Comparison of ENCODE assay signal across 8 cellular contexts in genomic region chr5:103259705-103260355, GRCh38. TPM values are rescaled to one million over a fixed set of nuclear protein-coding genes. Genes with fewer than 3 reads are reported as not detected.
DNase-seq lines count a peak whose midpoint lies in the region; ATAC-seq, FAIRE-seq and TF ChIP-seq lines count a peak whose summit lies in the region.

No MANE protein-coding gene starts in this region.

- intact Hi-C loops in endothelial cell of umbilical vein (cut with micrococcal nuclease) (loop anchor here (2.0 to 5.0 kb wide), 4 partner anchors 27 to 302 kb away; partner anchors contain the start of gene NUDT12), aorta (cut with DNase I) (loop anchor here in 1 of 2 donors (5.0 kb wide), 1 partner anchor 192 kb away; no protein-coding TSS in a partner anchor)

- no peaks in the 10 kb centered on the region for H3K36me3 Mint-ChIP-seq in T-cell

- H3K27me3 Mint-ChIP-seq in T-cell, result peaks cover 5 to 7% of the 10 kb centered on the region in 2 donors

- whole genome bisulfite sequencing in aorta, 2 donors, result 1 to 3% methylated on average over 19 to 20 of the region's 20 CpGs

- TSS peak; percentile 14 for BruUV-seq in endothelial cell of umbilical vein (replicated peaks; lab: Mats Ljungman, UMichigan)

- H3K9ac ChIP-seq in endothelial cell of umbilical vein (replicated peaks; ENCODE audit: extremely low read depth, insufficient read depth, low read length) (peak overlapping the region; percentile 80), mucosa of stomach (ENCODE audit: low read length) (peak overlapping the region; percentile 65)

- peak overlapping the region; percentile 82 to 86 (median 83) for H3K4me3 Mint-ChIP-seq in T-cell

- no peaks in the 10 kb centered on the region for H3K36me3 ChIP-seq in HEK293 (ENCODE audit: control insufficient read depth in 2 of 2, insufficient read depth in 1 of 2, low read length in 2 of 2)
- no peaks in the 10 kb centered on the region for H3K36me3 ChIP-seq in endothelial cell of umbilical vein (ENCODE audit: control insufficient read depth in 2 of 2, extremely low read depth in 1 of 2, insufficient read depth in 2 of 2, low read length in 2 of 2)
- H3K36me3 ChIP-seq in mucosa of stomach (ENCODE audit: control insufficient read depth, insufficient read depth, low read length), result no peaks in the 10 kb centered on the region
- H3K36me3 ChIP-seq in aorta (ENCODE audit: control insufficient read depth in 1 of 2, insufficient read depth in 2 of 2, low read length in 1 of 2), result no peaks in the 10 kb centered on the region

- no peaks in the 10 kb centered on the region for H3K9me1 ChIP-seq in endothelial cell of umbilical vein (replicated peaks; ENCODE audit: control insufficient read depth, extremely low read depth, insufficient read depth, low read length)

- TF ChIP-seq CTCF in HEK293 (tag by site-specific recombination; IDR thresholded peaks at IDR 0.05) (peak; percentile 40; the same call in 1 of the 2 replicates), endothelial cell of umbilical vein (IDR thresholded peaks at IDR 0.05; ENCODE audit: extremely low read depth in 1 of 2, insufficient read depth in 1 of 2, low read depth in 1 of 2, low read length in 2 of 2) (no peak)

- H3K9me3 ChIP-seq in HEK293 (ENCODE audit: control insufficient read depth, insufficient read depth, low read depth, low read length) (no peaks in the 10 kb centered on the region), endothelial cell of umbilical vein (replicated peaks; ENCODE audit: control insufficient read depth, insufficient read depth, low read length) (no peaks in the 10 kb centered on the region), mucosa of stomach (ENCODE audit: control insufficient read depth, low read length) (no peaks in the 10 kb centered on the region), aorta (ENCODE audit: control insufficient read depth, low read length) (no peaks in the 10 kb centered on the region)

- TF ChIP-seq POLR2A in endothelial cell of umbilical vein (IDR thresholded peaks at IDR 0.05; ENCODE audit: low read depth, low read length), result no peak

- no peak for FAIRE-seq in endothelial cell of umbilical vein (lab: Jason Lieb, UNC)

- H3K27ac Mint-ChIP-seq in T-cell, result peak overlapping the region in 1 of 2 donors; percentile 39

- CTCF ChIA-PET in HEK293 (lab: Yijun Ruan, JAX), result interaction anchor here (1.0 kb wide), 1 partner anchor 254 kb away, joined by 3 read pairs; no protein-coding TSS in a partner anchor
- CTCF ChIA-PET in T-cell (lab: Charles Lee), result interaction anchor here (0.6 to 1.8 kb wide), 4 partner anchors 13 to 36 kb away, joined by 3 to 5 read pairs (median 4); no protein-coding TSS in a partner anchor
- CTCF ChIA-PET in endothelial cell of umbilical vein (lab: Charles Lee), result interaction anchor here (1.0 to 5.0 kb wide), 7 partner anchors 27 to 216 kb away, joined by 3 to 35 read pairs (median 14); no protein-coding TSS in a partner anchor

- dilution Hi-C loops in endothelial cell of umbilical vein (cut with MboI; ENCODE audit: extremely low pct_ligation_motif_present, low sequenced_read_pairs), result no loop called here

- peak; percentile 12 for DNase-seq in COLO829 (ENCODE audit: low spot score)
- DNase-seq in T-cell, result peak in 9 of 34 experiments; percentile 0 to 24 (median 3)
- no peak for DNase-seq in endothelial cell of umbilical vein (ENCODE audit: low read depth, low spot score)
- peak in 1 of 2 donors; percentile 56 for DNase-seq in aorta

- H4K20me1 ChIP-seq in endothelial cell of umbilical vein (replicated peaks; ENCODE audit: control insufficient read depth, extremely low read depth, insufficient read depth, low read length), result no peaks in the 10 kb centered on the region

- peak overlapping the region; percentile 92 for H2AFZ ChIP-seq in endothelial cell of umbilical vein (ENCODE audit: low read depth, low read length)

- H3K4me3 ChIP-seq in HEK293 (ENCODE audit: low read depth, low read length), result peak overlapping the region; percentile 94
- H3K4me3 ChIP-seq in endothelial cell of umbilical vein (replicated peaks in 1 of 3; ENCODE audit: insufficient read depth in 1 of 3, low read depth in 1 of 3, low read length in 3 of 3), result peak overlapping the region; percentile 47 to 75 (median 69)
- H3K4me3 ChIP-seq in mucosa of stomach (ENCODE audit: low read length), result peak overlapping the region; percentile 51
- H3K4me3 ChIP-seq in aorta (ENCODE audit: low read length in 2 of 2), result peak overlapping the region; percentile 68 to 80

- H3K4me2 ChIP-seq in endothelial cell of umbilical vein (ENCODE audit: insufficient read depth, low read length), result peak overlapping the region; percentile 68

- peak overlapping the region; percentile 94 for H3K27ac ChIP-seq in HEK293 (ENCODE audit: extremely low read depth, low read depth, low read length)
- no peak overlapping the region for H3K27ac ChIP-seq in endothelial cell of umbilical vein (ENCODE audit: insufficient read depth, low read depth, low read length)
- no peak overlapping the region for H3K27ac ChIP-seq in aorta (ENCODE audit: low read depth in 1 of 2, low read length in 2 of 2)

- no peaks in the 10 kb centered on the region for H3K9me3 Mint-ChIP-seq in T-cell

- no peaks in the 10 kb centered on the region for H3K4me1 ChIP-seq in HEK293 (ENCODE audit: control insufficient read depth, insufficient read depth, low read length)
- peaks cover 8% of the 10 kb centered on the region for H3K4me1 ChIP-seq in endothelial cell of umbilical vein (ENCODE audit: control insufficient read depth, extremely low read depth, insufficient read depth, low read length)
- peaks cover 24% of the 10 kb centered on the region for H3K4me1 ChIP-seq in mucosa of stomach (ENCODE audit: control insufficient read depth, insufficient read depth, low read length)
- H3K4me1 ChIP-seq in aorta (ENCODE audit: control insufficient read depth in 1 of 2, insufficient read depth in 2 of 2, low read length in 2 of 2), result no peaks in the 10 kb centered on the region

- H3K27me3 ChIP-seq in endothelial cell of umbilical vein (ENCODE audit: control insufficient read depth in 2 of 2, insufficient read depth in 2 of 2, low read length in 2 of 2) (no peaks in the 10 kb centered on the region), mucosa of stomach (ENCODE audit: control insufficient read depth, insufficient read depth, low read length) (no peaks in the 10 kb centered on the region), aorta (ENCODE audit: control insufficient read depth in 1 of 2, insufficient read depth in 2 of 2, low read length in 1 of 2) (no peaks in the 10 kb centered on the region)

- POLR2A ChIA-PET in HEK293 (lab: Yijun Ruan, JAX) (interaction anchor here (0.7 to 2.4 kb wide), 8 partner anchors 9 to 274 kb away, joined by 3 to 22 read pairs (median 4); partner anchors contain the start of genes GIN1 and PPIP5K2), T-cell (lab: Charles Lee) (interaction anchor here in 1 of 2 donors (0.6 kb wide), 2 partner anchors 30 to 95 kb away, joined by 3 to 4 read pairs; no protein-coding TSS in a partner anchor), endothelial cell of umbilical vein (lab: Charles Lee) (interaction anchor here (0.6 to 1.1 kb wide), 2 partner anchors 12 to 411 kb away, joined by 5 to 7 read pairs; no protein-coding TSS in a partner anchor)

- peaks cover 48% of the 10 kb centered on the region for H3K79me2 ChIP-seq in endothelial cell of umbilical vein (ENCODE audit: control insufficient read depth, insufficient read depth, low read length)

- H3K4me1 Mint-ChIP-seq in T-cell, result peaks cover 11 to 22% (median 18%) of the 10 kb centered on the region in 3 donors

- no peak for ATAC-seq in T-cell (replicated peaks in 1 of 4)
- peak; percentile 30 for ATAC-seq in aorta (ENCODE audit: low FRiP score)
- ATAC-seq in GM21576 (IDR thresholded peaks at IDR 0.05; ENCODE audit: unreplicated experiment), result no peak
- ATAC-seq in HG03521 (IDR thresholded peaks at IDR 0.05; ENCODE audit: unreplicated experiment), result no peak

TF ChIP-seq in HEK293, 187 proteins besides CTCF, POLR2A, EP300 and RAD21 (continues in another document):
- TF ChIP-seq ZNF792 (tag by site-specific recombination; IDR thresholded peaks at IDR 0.05) (no peak), BCL6B (tag by site-specific recombination; IDR thresholded peaks at IDR 0.05) (no peak)

TF ChIP-seq in endothelial cell of umbilical vein, 7 proteins besides CTCF, POLR2A, EP300 and RAD21:
- TF ChIP-seq JUN (IDR thresholded peaks at IDR 0.05; ENCODE audit: borderline replicate concordance, insufficient read depth, insufficient read length, low read depth) (no peak), GATA2 (IDR thresholded peaks at IDR 0.05; ENCODE audit: insufficient read depth, insufficient read length, low read depth, low read length) (no peak), EZH2 (IDR thresholded peaks at IDR 0.05; ENCODE audit: borderline replicate concordance, low read depth, low read length, severe bottlenecking) (no peak), FOS (IDR thresholded peaks at IDR 0.05; ENCODE audit: borderline replicate concordance, insufficient read depth, low read length) (no peak), MYC (IDR thresholded peaks at IDR 0.05; ENCODE audit: low read depth, low read length) (no peak), POLR2AphosphoS5 (IDR thresholded peaks at IDR 0.05; ENCODE audit: insufficient read depth, low read depth, low read length) (no peak)
- TF ChIP-seq, protein P1, sequence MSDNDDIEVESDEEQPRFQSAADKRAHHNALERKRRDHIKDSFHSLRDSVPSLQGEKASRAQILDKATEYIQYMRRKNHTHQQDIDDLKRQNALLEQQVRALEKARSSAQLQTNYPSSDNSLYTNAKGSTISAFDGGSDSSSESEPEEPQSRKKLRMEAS (IDR thresholded peaks at IDR 0.05; ENCODE audit: insufficient read depth, insufficient read length), result no peak

RNA-seq across cellular contexts. Expression of gene MACIR, which starts 1.3 kb away (rescaled TPM):
- total RNA-seq in T-cell, result 1 to 10 TPM; 1.0 to 4.6 (median 3.7) TPM
- total RNA-seq in endothelial cell of umbilical vein, result 9.3 and 9.6 TPM in 2 replicates
- 3.9 and 4.0 TPM in 2 replicates for polyA plus RNA-seq in endothelial cell of umbilical vein
- 4.3 and 4.8 TPM in 2 replicates for polyA plus RNA-seq in endothelial cell of umbilical vein (2011; cell fraction: cytosol; rRNA removed)
- 9.0 and 10.9 TPM in 2 replicates for polyA plus RNA-seq in endothelial cell of umbilical vein (2011; cell fraction: nucleus; rRNA removed)
- 9.6 and 11.3 TPM in 2 replicates for polyA plus RNA-seq in endothelial cell of umbilical vein (2012)
- 7.6 and 9.1 TPM in 2 replicates for polyA minus RNA-seq in endothelial cell of umbilical vein
- 11.8 TPM for polyA minus RNA-seq in endothelial cell of umbilical vein (2011; cell fraction: cytosol; rRNA and poly(A)+ RNA removed)
- 4.5 and 5.3 TPM in 2 replicates for polyA minus RNA-seq in endothelial cell of umbilical vein (2011; cell fraction: nucleus; rRNA and poly(A)+ RNA removed)
- total RNA-seq in aorta, result 1 to 10 TPM; 3.8 to 6.2 TPM
- 1 to 10 TPM; 3.2 to 5.9 TPM for polyA plus RNA-seq in aorta
